In genomic region chr2:196963961-196964360, GRCh38 we compare ENCODE assay signal across 20 cellular contexts. TPM values are rescaled to one million over a fixed set of nuclear protein-coding genes. Genes with fewer than 3 reads are reported as not detected.
DNase-seq lines count a peak whose midpoint lies in the region; ATAC-seq and TF ChIP-seq lines count a peak whose summit lies in the region.
"Had no signal": no experiment of that assay in that cellular context is flagged by ENCODE, and none has a peak within 500 bp of the region (broad histone marks: within the 10 kb centered on the region; RNA-seq: fewer than 3 reads in every experiment).

No MANE protein-coding gene starts in this region.

- H3K9me3 ChIP-seq in stomach (no peaks in the 10 kb centered on the region), gastroesophageal sphincter (no peaks in the 10 kb centered on the region)
- H3K9me3 ChIP-seq: BE2C, SJCRH30 had no signal

- H3K4me3 ChIP-seq in stomach (no peak overlapping the region), gastroesophageal sphincter (no peak overlapping the region)
- H3K4me3 ChIP-seq: K562, SJCRH30 had no signal

- 27 to 70% (median 43%) methylated on average over 1 of the region's 1 CpG for WGBS in stomach, 5 donors
- 82 to 86% methylated on average over 1 of the region's 1 CpG for WGBS in gastroesophageal sphincter (ENCODE audit: low coverage in 1 of 2), 2 donors

- TF ChIP-seq CTCF in activated CD8-positive, alpha-beta T cell treated with anti-CD3 and anti-CD28 coated beads for 36 hours (IDR thresholded peaks at IDR 0.05), result no peak
- TF ChIP-seq CTCF in stomach (IDR thresholded peaks at IDR 0.05) (no peak), gastroesophageal sphincter (IDR thresholded peaks at IDR 0.05) (no peak), glutamatergic neuron (IDR thresholded peaks at IDR 0.05; ENCODE audit: partially characterized antibody, unreplicated experiment) (no peak)

- H3K27me3 ChIP-seq in stomach (no peaks in the 10 kb centered on the region), gastroesophageal sphincter (no peaks in the 10 kb centered on the region)
- H3K27me3 ChIP-seq: BE2C, SJCRH30 had no signal

- no peak for TF ChIP-seq EP300 in stomach (IDR thresholded peaks at IDR 0.05)
- no peak for TF ChIP-seq EP300 in gastroesophageal sphincter (IDR thresholded peaks at IDR 0.05)

- ATAC-seq in activated CD8-positive, alpha-beta T cell treated with anti-CD3 and anti-CD28 coated beads, Interleukin-2, amount 10 ng/mL, durations not matched to agents 7 days and 5 days, result no peak
- ATAC-seq in activated CD8-positive, alpha-beta T cell treated with anti-CD3 and anti-CD28 coated beads for 36 hours, result no peak
- ATAC-seq in activated T-helper 17 cell treated with anti-CD3 and anti-CD28 coated beads, Interleukin-2, amount 50 U/mL, for 72 hours (replicated peaks), result no peak
- no peak for ATAC-seq in GM21515 (IDR thresholded peaks at IDR 0.05; ENCODE audit: unreplicated experiment)
- no peak for ATAC-seq in gastroesophageal sphincter
- ATAC-seq: K562, Panc1 had no signal

- peak overlapping the region; percentile 49 for H3K27ac Mint-ChIP-seq in activated CD8-positive, alpha-beta T cell treated with anti-CD3 and anti-CD28 coated beads, Interleukin-2, amount 10 ng/mL, durations not matched to agents 7 days and 5 days
- H3K27ac Mint-ChIP-seq in activated CD8-positive, alpha-beta T cell treated with anti-CD3 and anti-CD28 coated beads for 36 hours, result no peak overlapping the region
- H3K27ac Mint-ChIP-seq in activated T-helper 17 cell treated with anti-CD3 and anti-CD28 coated beads, Interleukin-2, amount 50 U/mL, for 72 hours, result peak overlapping the region; percentile 45
- H3K27ac Mint-ChIP-seq in immature natural killer cell, result peak overlapping the region in 1 of 6 donors; percentile 38
- H3K27ac Mint-ChIP-seq in glutamatergic neuron (ENCODE audit: unreplicated experiment), result no peak overlapping the region
- H3K27ac Mint-ChIP-seq: CD4-positive, alpha-beta T cell; HFFc6 had no signal

- H3K4me1 ChIP-seq in stomach (peaks cover 0 to 30% (median 7%) of the 10 kb centered on the region in 4 donors), gastroesophageal sphincter (no peaks in the 10 kb centered on the region)
- H3K4me1 ChIP-seq: BE2C, SJCRH30 had no signal

- no peaks in the 10 kb centered on the region for H3K27me3 Mint-ChIP-seq in activated CD8-positive, alpha-beta T cell treated with anti-CD3 and anti-CD28 coated beads, Interleukin-2, amount 10 ng/mL, durations not matched to agents 7 days and 5 days (ENCODE audit: low read depth)
- no peaks in the 10 kb centered on the region for H3K27me3 Mint-ChIP-seq in activated CD8-positive, alpha-beta T cell treated with anti-CD3 and anti-CD28 coated beads for 36 hours
- no peaks in the 10 kb centered on the region for H3K27me3 Mint-ChIP-seq in activated T-helper 17 cell treated with anti-CD3 and anti-CD28 coated beads, Interleukin-2, amount 50 U/mL, for 72 hours
- H3K27me3 Mint-ChIP-seq in immature natural killer cell (ENCODE audit: low read depth in 3 of 3), result peaks cover 0 to 3% (median 0%) of the 10 kb centered on the region in 3 donors
- H3K27me3 Mint-ChIP-seq in glutamatergic neuron (ENCODE audit: unreplicated experiment), result peaks cover 1% of the 10 kb centered on the region
- H3K27me3 Mint-ChIP-seq: CD4-positive, alpha-beta T cell had no signal

- H3K36me3 ChIP-seq in stomach (no peaks in the 10 kb centered on the region), gastroesophageal sphincter (no peaks in the 10 kb centered on the region)
- H3K36me3 ChIP-seq: BE2C, SJCRH30 had no signal

- H3K27ac ChIP-seq in stomach, result peak overlapping the region in 1 of 5 donors; percentile 19
- no peak overlapping the region for H3K27ac ChIP-seq in gastroesophageal sphincter
- H3K27ac ChIP-seq: SJCRH30 had no signal

- POLR2A ChIA-PET in activated CD8-positive, alpha-beta T cell treated with anti-CD3 and anti-CD28 coated beads, Interleukin-2, amount 10 ng/mL, durations not matched to agents 7 days and 5 days (lab: Charles Lee), result interaction anchor here (0.6 to 1.0 kb wide), 2 partner anchors 38 to 471 kb away, joined by 3 read pairs; partner anchors contain the start of gene SF3B1
- POLR2A ChIA-PET in activated CD8-positive, alpha-beta T cell treated with anti-CD3 and anti-CD28 coated beads for 36 hours (lab: Charles Lee), result interaction anchor here (0.9 kb wide), 1 partner anchor 36 kb away, joined by 3 read pairs; no protein-coding TSS in a partner anchor

- H3K36me3 Mint-ChIP-seq in activated CD8-positive, alpha-beta T cell treated with anti-CD3 and anti-CD28 coated beads, Interleukin-2, amount 10 ng/mL, durations not matched to agents 7 days and 5 days (ENCODE audit: low read depth), result peaks cover 10% of the 10 kb centered on the region
- no peaks in the 10 kb centered on the region for H3K36me3 Mint-ChIP-seq in activated CD8-positive, alpha-beta T cell treated with anti-CD3 and anti-CD28 coated beads for 36 hours (ENCODE audit: low read depth)
- no peaks in the 10 kb centered on the region for H3K36me3 Mint-ChIP-seq in activated T-helper 17 cell treated with anti-CD3 and anti-CD28 coated beads, Interleukin-2, amount 50 U/mL, for 72 hours (ENCODE audit: low read depth)
- H3K36me3 Mint-ChIP-seq in immature natural killer cell (peaks cover 0 to 11% (median 0%) of the 10 kb centered on the region in 3 donors), glutamatergic neuron (ENCODE audit: unreplicated experiment) (no peaks in the 10 kb centered on the region)

- no peak overlapping the region for H3K4me3 Mint-ChIP-seq in activated CD8-positive, alpha-beta T cell treated with anti-CD3 and anti-CD28 coated beads, Interleukin-2, amount 10 ng/mL, durations not matched to agents 7 days and 5 days
- no peak overlapping the region for H3K4me3 Mint-ChIP-seq in activated CD8-positive, alpha-beta T cell treated with anti-CD3 and anti-CD28 coated beads for 36 hours
- no peak overlapping the region for H3K4me3 Mint-ChIP-seq in activated T-helper 17 cell treated with anti-CD3 and anti-CD28 coated beads, Interleukin-2, amount 50 U/mL, for 72 hours
- H3K4me3 Mint-ChIP-seq in immature natural killer cell, result peak overlapping the region in 3 of 5 donors; percentile 15 to 20 (median 19)
- H3K4me3 Mint-ChIP-seq in glutamatergic neuron (ENCODE audit: unreplicated experiment), result no peak overlapping the region
- H3K4me3 Mint-ChIP-seq: CD4-positive, alpha-beta T cell; HFFc6 had no signal

- peaks cover 9% of the 10 kb centered on the region for H3K9me3 Mint-ChIP-seq in activated CD8-positive, alpha-beta T cell treated with anti-CD3 and anti-CD28 coated beads, Interleukin-2, amount 10 ng/mL, durations not matched to agents 7 days and 5 days (ENCODE audit: insufficient read depth)
- H3K9me3 Mint-ChIP-seq in activated CD8-positive, alpha-beta T cell treated with anti-CD3 and anti-CD28 coated beads for 36 hours, result no peaks in the 10 kb centered on the region
- peaks cover 4% of the 10 kb centered on the region for H3K9me3 Mint-ChIP-seq in activated T-helper 17 cell treated with anti-CD3 and anti-CD28 coated beads, Interleukin-2, amount 50 U/mL, for 72 hours
- H3K9me3 Mint-ChIP-seq in immature natural killer cell (no peaks in the 10 kb centered on the region), glutamatergic neuron (ENCODE audit: unreplicated experiment) (no peaks in the 10 kb centered on the region)
- H3K9me3 Mint-ChIP-seq: CD4-positive, alpha-beta T cell; HFFc6 had no signal

- CTCF ChIA-PET in activated CD8-positive, alpha-beta T cell treated with anti-CD3 and anti-CD28 coated beads, Interleukin-2, amount 10 ng/mL, durations not matched to agents 7 days and 5 days (lab: Charles Lee), result interaction anchor here (1.1 to 1.3 kb wide), 2 partner anchors 24 to 213 kb away, joined by 3 to 4 read pairs; no protein-coding TSS in a partner anchor
- CTCF ChIA-PET in activated CD8-positive, alpha-beta T cell treated with anti-CD3 and anti-CD28 coated beads for 36 hours (lab: Charles Lee), result interaction anchor here (0.9 kb wide), 1 partner anchor 48 kb away, joined by 3 read pairs; no protein-coding TSS in a partner anchor

- intact Hi-C loops in activated CD8-positive, alpha-beta T cell treated with anti-CD3 and anti-CD28 coated beads for 36 hours (cut with micrococcal nuclease), result loop anchor here (5.0 kb wide), 1 partner anchor 37 kb away; the partner anchor contains the start of gene PGAP1
- intact Hi-C loops in stomach (cut with DNase I; ENCODE audit: low total_unique reads), result no loop called here

- TF ChIP-seq POLR2A in stomach (IDR thresholded peaks at IDR 0.05), result no peak
- no peak for TF ChIP-seq POLR2A in gastroesophageal sphincter (IDR thresholded peaks at IDR 0.05)

- no peak for DNase-seq in activated CD8-positive, alpha-beta T cell treated with anti-CD3 and anti-CD28 coated beads, Interleukin-2, amount 10 ng/mL, durations not matched to agents 7 days and 5 days
- no peak for DNase-seq in activated CD8-positive, alpha-beta T cell treated with anti-CD3 and anti-CD28 coated beads for 36 hours
- DNase-seq in immature natural killer cell (no peak), stomach (peak; percentile 68), glutamatergic neuron (no peak)
- DNase-seq: BE2C; Calu3; CD4-positive, alpha-beta T cell; H7; HFFc6; NCI-H1105 treated with DMSO at 0.1 percent for 48 hours; NCI-H1694; NCI-H345; NCI-H526; SJCRH30 had no signal

- H3K4me1 Mint-ChIP-seq in activated CD8-positive, alpha-beta T cell treated with anti-CD3 and anti-CD28 coated beads, Interleukin-2, amount 10 ng/mL, durations not matched to agents 7 days and 5 days (ENCODE audit: low read depth), result peaks cover 26% of the 10 kb centered on the region
- H3K4me1 Mint-ChIP-seq in activated CD8-positive, alpha-beta T cell treated with anti-CD3 and anti-CD28 coated beads for 36 hours (ENCODE audit: low read depth), result peaks cover 23% of the 10 kb centered on the region
- H3K4me1 Mint-ChIP-seq in activated T-helper 17 cell treated with anti-CD3 and anti-CD28 coated beads, Interleukin-2, amount 50 U/mL, for 72 hours, result peaks cover 27% of the 10 kb centered on the region
- H3K4me1 Mint-ChIP-seq in immature natural killer cell (peaks cover 28 to 32% of the 10 kb centered on the region in 2 donors), glutamatergic neuron (ENCODE audit: low read depth, unreplicated experiment) (peaks cover 19% of the 10 kb centered on the region)

RNA-seq across cellular contexts. Expression of gene PGAP1, which starts 37.5 kb away (rescaled TPM):
- 10 to 100 TPM; 33.9 to 39.5 TPM for total RNA-seq in activated CD8-positive, alpha-beta T cell treated with anti-CD3 and anti-CD28 coated beads, Interleukin-2, amount 10 ng/mL, durations not matched to agents 7 days and 5 days
- 10 to 100 TPM; 17.7 to 19.2 TPM for total RNA-seq in activated CD8-positive, alpha-beta T cell treated with anti-CD3 and anti-CD28 coated beads for 36 hours
- total RNA-seq in activated T-helper 17 cell treated with anti-CD3 and anti-CD28 coated beads, Interleukin-2, amount 50 U/mL, for 72 hours, result 10 to 100 TPM; 41.6 to 44.8 TPM
- under 1 TPM in 2 of 3 donors, not detected in 1; 0.09 to 0.62 TPM for polyA plus RNA-seq in immature natural killer cell
- 10 to 100 TPM in 2 of 5 donors, 1 to 10 TPM in 3; 1.7 to 56.9 (median 9.3) TPM for total RNA-seq in stomach
- 1 to 10 TPM in 1 of 3 donors, under 1 TPM in 2; 0.56 to 1.6 (median 0.76) TPM for polyA plus RNA-seq in stomach
- total RNA-seq in gastroesophageal sphincter, result 10 to 100 TPM in 1 of 4 donors, 1 to 10 TPM in 3; 4.3 to 10.2 (median 6.9) TPM
- 175 TPM for total RNA-seq in glutamatergic neuron (ENCODE audit: unreplicated experiment)

Comparison
In these comparisons a context has a peak if more than half of its experiments do, and no peak if none do; other contexts are left out.
1. H3K27ac Mint-ChIP-seq: peak in activated CD8-positive, alpha-beta T cell treated with anti-CD3 and anti-CD28 coated beads, Interleukin-2, amount 10 ng/mL, durations not matched to agents 7 days and 5 days (single experiment) and activated T-helper 17 cell treated with anti-CD3 and anti-CD28 coated beads, Interleukin-2, amount 50 U/mL, for 72 hours (single experiment); none in activated CD8-positive, alpha-beta T cell treated with anti-CD3 and anti-CD28 coated beads for 36 hours (single experiment) and glutamatergic neuron (single experiment).
2. H3K4me3 Mint-ChIP-seq: peak in immature natural killer cell (3 of 5); none in activated CD8-positive, alpha-beta T cell treated with anti-CD3 and anti-CD28 coated beads, Interleukin-2, amount 10 ng/mL, durations not matched to agents 7 days and 5 days (single experiment), activated CD8-positive, alpha-beta T cell treated with anti-CD3 and anti-CD28 coated beads for 36 hours (single experiment), activated T-helper 17 cell treated with anti-CD3 and anti-CD28 coated beads, Interleukin-2, amount 50 U/mL, for 72 hours (single experiment) and glutamatergic neuron (single experiment).